10 cellular contexts compared by ENCODE assay signal in genomic region chr11:64094463-64095223, GRCh38. TPM values are rescaled to one million over a fixed set of nuclear protein-coding genes. Genes with fewer than 3 reads are reported as not detected.
DNase-seq lines count a peak whose midpoint lies in the region; ATAC-seq and TF ChIP-seq lines count a peak whose summit lies in the region.
"Had no signal": no experiment of that assay in that cellular context is flagged by ENCODE, and none has a peak within 500 bp of the region (broad histone marks: within the 10 kb centered on the region; RNA-seq: fewer than 3 reads in every experiment).

No MANE protein-coding gene starts in this region.

- H3K9me3 ChIP-seq in neural progenitor cell (ENCODE audit: low read depth) = no peaks in the 10 kb centered on the region
- H3K9me3 ChIP-seq: left ventricle myocardium inferior had no signal

- TF ChIP-seq CTCF in Calu3 (IDR thresholded peaks at IDR 0.05; ENCODE audit: unreplicated experiment) (no peak), neural progenitor cell (IDR thresholded peaks at IDR 0.05) (peak; percentile 36)

- H3K36me3 Mint-ChIP-seq in Calu3 (ENCODE audit: insufficient read depth, unreplicated experiment) (no peaks in the 10 kb centered on the region), neural progenitor cell (peaks cover 3% of the 10 kb centered on the region)
- no peaks in the 10 kb centered on the region for H3K36me3 Mint-ChIP-seq in dendritic cell treated with granulocyte-macrophage colony-stimulating factor and Interleukin-4, amounts not matched to agents 40 ng/mL and 50 ng/mL, for 4 days (ENCODE audit: low read depth)
- H3K36me3 Mint-ChIP-seq: activated CD8-positive, alpha-beta memory T cell treated with anti-CD3 and anti-CD28 coated beads, Interleukin-2, amount 10 ng/mL, durations not matched to agents 7 days and 5 days had no signal

- peaks cover 11% of the 10 kb centered on the region for H3K27me3 Mint-ChIP-seq in Calu3 (ENCODE audit: unreplicated experiment)
- H3K27me3 Mint-ChIP-seq in dendritic cell treated with granulocyte-macrophage colony-stimulating factor and Interleukin-4, amounts not matched to agents 40 ng/mL and 50 ng/mL, for 4 days = peaks cover 20% of the 10 kb centered on the region
- H3K27me3 Mint-ChIP-seq in neural progenitor cell (ENCODE audit: insufficient read depth, low read depth) = peaks cover 29% of the 10 kb centered on the region
- H3K27me3 Mint-ChIP-seq: activated CD8-positive, alpha-beta memory T cell treated with anti-CD3 and anti-CD28 coated beads, Interleukin-2, amount 10 ng/mL, durations not matched to agents 7 days and 5 days had no signal

- peaks cover 14% of the 10 kb centered on the region for H3K27me3 ChIP-seq in neural progenitor cell

- BruUV-seq in Calu3 (replicated peaks; lab: Mats Ljungman, UMichigan) = no TSS peak

- H3K4me1 Mint-ChIP-seq in Calu3 (ENCODE audit: low read depth, unreplicated experiment) (peaks cover 27% of the 10 kb centered on the region), neural progenitor cell (peaks cover 74% of the 10 kb centered on the region)
- H3K4me1 Mint-ChIP-seq in dendritic cell treated with granulocyte-macrophage colony-stimulating factor and Interleukin-4, amounts not matched to agents 40 ng/mL and 50 ng/mL, for 4 days (ENCODE audit: low read depth) = peaks cover 55% of the 10 kb centered on the region

- no peaks in the 10 kb centered on the region for H3K36me3 ChIP-seq in neural progenitor cell
- H3K36me3 ChIP-seq: left ventricle myocardium inferior had no signal

- peak overlapping the region; percentile 39 for H3K4me2 ChIP-seq in neural progenitor cell

- H4K20me1 ChIP-seq in neural progenitor cell (ENCODE audit: low read depth) = peaks cover 36% of the 10 kb centered on the region

- H3K9ac ChIP-seq in neural progenitor cell = no peak overlapping the region

- no peak for ATAC-seq in HG03469 (IDR thresholded peaks at IDR 0.05; ENCODE audit: unreplicated experiment)
- ATAC-seq in GM21737 (IDR thresholded peaks at IDR 0.05; ENCODE audit: unreplicated experiment) = no peak
- ATAC-seq: activated CD8-positive, alpha-beta memory T cell treated with anti-CD3 and anti-CD28 coated beads, Interleukin-2, amount 10 ng/mL, durations not matched to agents 7 days and 5 days had no signal

- H3K4me3 ChIP-seq in neural progenitor cell = no peak overlapping the region
- H3K4me3 ChIP-seq: left ventricle myocardium inferior had no signal

- H3F3A ChIP-seq in neural progenitor cell (ENCODE audit: low read depth) = peaks cover 39% of the 10 kb centered on the region

- CTCF ChIA-PET in Calu3 (lab: Charles Lee) = interaction anchor here (0.6 to 1.0 kb wide), 5 partner anchors 8 to 76 kb away, joined by 3 to 7 read pairs (median 4); no protein-coding TSS in a partner anchor

- H3K27ac Mint-ChIP-seq in Calu3 (ENCODE audit: unreplicated experiment) (no peak overlapping the region), neural progenitor cell (no peak overlapping the region)
- peak overlapping the region; percentile 7 for H3K27ac Mint-ChIP-seq in dendritic cell treated with granulocyte-macrophage colony-stimulating factor and Interleukin-4, amounts not matched to agents 40 ng/mL and 50 ng/mL, for 4 days
- H3K27ac Mint-ChIP-seq: activated CD8-positive, alpha-beta memory T cell treated with anti-CD3 and anti-CD28 coated beads, Interleukin-2, amount 10 ng/mL, durations not matched to agents 7 days and 5 days had no signal

- intact Hi-C loops in Calu3 (cut with micrococcal nuclease; ENCODE audit: unreplicated experiment) = no loop called here
- intact Hi-C loops in dendritic cell treated with granulocyte-macrophage colony-stimulating factor and Interleukin-4, amounts not matched to agents 40 ng/mL and 50 ng/mL, for 4 days (cut with micrococcal nuclease) = no loop called here

- H3K9me3 Mint-ChIP-seq in Calu3 (ENCODE audit: low read depth, unreplicated experiment) (no peaks in the 10 kb centered on the region), neural progenitor cell (peaks cover 2% of the 10 kb centered on the region)
- no peaks in the 10 kb centered on the region for H3K9me3 Mint-ChIP-seq in dendritic cell treated with granulocyte-macrophage colony-stimulating factor and Interleukin-4, amounts not matched to agents 40 ng/mL and 50 ng/mL, for 4 days

- peaks cover 57% of the 10 kb centered on the region for H3K4me1 ChIP-seq in neural progenitor cell

- no peak overlapping the region for H2AFZ ChIP-seq in neural progenitor cell (replicated peaks)

- peak overlapping the region; percentile 63 for H3K27ac ChIP-seq in neural progenitor cell
- H3K27ac ChIP-seq: left ventricle myocardium inferior had no signal

- DNase-seq in Calu3 (peak; percentile 81), NCI-H226 (peak; percentile 89), neural progenitor cell (ENCODE audit: low spot score) (peak; percentile 64), SHP77 treated with DMSO at 0.1 percent for 48 hours (lab: John Stamatoyannopoulos, UW) (no peak), activated gamma-delta T cell treated with Interleukin-2 at 50 U/mL for 16 hours (no peak)
- DNase-seq: activated CD8-positive, alpha-beta memory T cell treated with anti-CD3 and anti-CD28 coated beads, Interleukin-2, amount 10 ng/mL, durations not matched to agents 7 days and 5 days; left ventricle myocardium inferior had no signal

- no peaks in the 10 kb centered on the region for H3K79me2 ChIP-seq in neural progenitor cell (ENCODE audit: low read depth)

- H3K4me3 Mint-ChIP-seq in Calu3 (ENCODE audit: low read depth, unreplicated experiment) (no peak overlapping the region), neural progenitor cell (peak overlapping the region; percentile 27)
- H3K4me3 Mint-ChIP-seq in dendritic cell treated with granulocyte-macrophage colony-stimulating factor and Interleukin-4, amounts not matched to agents 40 ng/mL and 50 ng/mL, for 4 days = no peak overlapping the region
- H3K4me3 Mint-ChIP-seq: activated CD8-positive, alpha-beta memory T cell treated with anti-CD3 and anti-CD28 coated beads, Interleukin-2, amount 10 ng/mL, durations not matched to agents 7 days and 5 days had no signal

RNA-seq across cellular contexts. Expression of gene FLRT1, which starts 58.9 kb away (rescaled TPM):
- 0.09 and 0.10 TPM in 2 replicates for total RNA-seq in Calu3 (2022)
- 0.11 and 0.12 TPM in 2 replicates for total RNA-seq in neural progenitor cell (ENCODE audit: low replicate concordance)
- total RNA-seq: activated CD8-positive, alpha-beta memory T cell treated with anti-CD3 and anti-CD28 coated beads, Interleukin-2, amount 10 ng/mL, durations not matched to agents 7 days and 5 days had no signal

Comparison
In these comparisons a context has a peak if more than half of its experiments do, and no peak if none do; other contexts are left out.
1. DNase-seq: peak in Calu3 (single experiment), NCI-H226 (single experiment) and neural progenitor cell (single experiment); none in SHP77 treated with DMSO at 0.1 percent for 48 hours (single experiment) and activated gamma-delta T cell treated with Interleukin-2 at 50 U/mL for 16 hours (single experiment).